In genomic region chr1:160575112-160575664, GRCh38 we compare ENCODE assay signal across 1 cellular context.
TF ChIP-seq lines count a peak whose summit lies in the region.

No MANE protein-coding gene starts in this region.

TF ChIP-seq in GM12878, 131 proteins besides CTCF, POLR2A, EP300 and RAD21 (continued from another document and continues in another):
- TF ChIP-seq E2F8 (IDR thresholded peaks at IDR 0.05; ENCODE audit: low read depth, partially characterized antibody): no peak
- no peak for TF ChIP-seq CBFB (IDR thresholded peaks at IDR 0.05; ENCODE audit: low read depth)
- no peak for TF ChIP-seq TCF7 (IDR thresholded peaks at IDR 0.05; ENCODE audit: borderline replicate concordance)
- TF ChIP-seq NFYA (IDR thresholded peaks at IDR 0.05; ENCODE audit: borderline replicate concordance, low read depth, low read length): no peak
- TF ChIP-seq MTA3 (IDR thresholded peaks at IDR 0.05; ENCODE audit: borderline replicate concordance, low read length): peak; percentile 22; the same call in 1 of the 2 replicates
- no peak for TF ChIP-seq BCL3 (IDR thresholded peaks at IDR 0.05; ENCODE audit: borderline replicate concordance, insufficient read depth, low read depth, low read length, poor library complexity, severe bottlenecking)
- no peak for TF ChIP-seq POLR2AphosphoS5 (IDR thresholded peaks at IDR 0.05; ENCODE audit: low read length)
- no peak for TF ChIP-seq HDGF (IDR thresholded peaks at IDR 0.05)
- 0 out of 2 replicates have a peak, but pooled peaks have one; percentile 6 for TF ChIP-seq ZNF592 (IDR thresholded peaks at IDR 0.05)
- no peak for TF ChIP-seq ZNF622 (IDR thresholded peaks at IDR 0.05)
- TF ChIP-seq E2F4 (IDR thresholded peaks at IDR 0.05; ENCODE audit: low read depth, low read length): no peak
- TF ChIP-seq ZSCAN29 (IDR thresholded peaks at IDR 0.05): no peak
- no peak for TF ChIP-seq IRF5 (IDR thresholded peaks at IDR 0.05; ENCODE audit: borderline replicate concordance)
- no peak for TF ChIP-seq DPF2 (IDR thresholded peaks at IDR 0.05)
- TF ChIP-seq CREM (IDR thresholded peaks at IDR 0.05; ENCODE audit: low read depth): 0 out of 2 replicates have a peak, but pooled peaks have one; percentile 23
- no peak for TF ChIP-seq CHD1 (IDR thresholded peaks at IDR 0.05; ENCODE audit: low read depth, low read length)
- TF ChIP-seq BMI1 (IDR thresholded peaks at IDR 0.05; ENCODE audit: borderline replicate concordance): 0 out of 2 replicates have a peak, but pooled peaks have one; percentile 47
- no peak for TF ChIP-seq HDAC6 (IDR thresholded peaks at IDR 0.05; ENCODE audit: unreplicated experiment)
- TF ChIP-seq SP1 (IDR thresholded peaks at IDR 0.05; ENCODE audit: low read depth, low read length): no peak
- TF ChIP-seq ATF7 (IDR thresholded peaks at IDR 0.05; ENCODE audit: low read depth): peak; percentile 84
- TF ChIP-seq WRNIP1 (IDR thresholded peaks at IDR 0.05; ENCODE audit: borderline replicate concordance, low read depth, low read length): no peak
- TF ChIP-seq SREBF1 (IDR thresholded peaks at IDR 0.05; ENCODE audit: low read length): no peak
- no peak for TF ChIP-seq ZBTB33 (IDR thresholded peaks at IDR 0.05)
- no peak for TF ChIP-seq NR2C2 (IDR thresholded peaks at IDR 0.05; ENCODE audit: borderline replicate concordance, control insufficient read depth, insufficient read length, low read depth)
- peak; percentile 14; the same call in 1 of the 2 replicates for TF ChIP-seq NFIC (IDR thresholded peaks at IDR 0.05; ENCODE audit: low read depth, low read length)
- TF ChIP-seq STAT1 (conservative IDR thresholded peaks at IDR 0.05): no peak
- no peak for TF ChIP-seq STAT3 (IDR thresholded peaks at IDR 0.05; ENCODE audit: low read depth, low read length)
- TF ChIP-seq ELK1 (IDR thresholded peaks at IDR 0.05; ENCODE audit: low read depth, low read length): no peak
- TF ChIP-seq CREB1 (IDR thresholded peaks at IDR 0.05; ENCODE audit: low read depth): no peak; the same call in 1 of the 2 replicates
- 0 out of 2 replicates have a peak, but pooled peaks have one; percentile 40 for TF ChIP-seq ATF2 (IDR thresholded peaks at IDR 0.05; ENCODE audit: low read length)
- no peak for TF ChIP-seq ZNF24 (IDR thresholded peaks at IDR 0.05)
- TF ChIP-seq ATF3 (IDR thresholded peaks at IDR 0.05; ENCODE audit: borderline replicate concordance, extremely low read depth, low read depth, low read length): no peak
- TF ChIP-seq ZNF687 (IDR thresholded peaks at IDR 0.05): peak; percentile 32; the same call in 1 of the 2 replicates
- TF ChIP-seq IKZF2 (IDR thresholded peaks at IDR 0.05): peak; percentile 53 to 64; a peak in 3 of 4 replicates
- peak; percentile 65; the same call in 1 of the 2 replicates for TF ChIP-seq NBN (IDR thresholded peaks at IDR 0.05)
